ENCODE assay signal across 8 cellular contexts in genomic region chr4:104451573-104451972, GRCh38. TPM values are rescaled to one million over a fixed set of nuclear protein-coding genes. Genes with fewer than 3 reads are reported as not detected.
DNase-seq lines count a peak whose midpoint lies in the region; ATAC-seq and TF ChIP-seq lines count a peak whose summit lies in the region.

No MANE protein-coding gene starts in this region.

- H3K4me1 ChIP-seq in right lobe of liver (no peaks in the 10 kb centered on the region), tibial artery (no peaks in the 10 kb centered on the region), uterus (no peaks in the 10 kb centered on the region)

- WGBS in right lobe of liver (ENCODE audit: insufficient coverage, low coverage, low lambda C conversion rate, missing lambda C conversion rate) = 8% methylated on average over 1 of the region's 1 CpG

- DNase-seq in SK-MEL-5 (ENCODE audit: low read depth, low spot score) (peak; percentile 59), right lobe of liver (no peak), COR-L47 (lab: John Stamatoyannopoulos, UW) (no peak), SIG-M5 treated with dmso at 0.1 percent for 504 hours (lab: John Stamatoyannopoulos, UW; ENCODE audit: unreplicated experiment) (no peak), tibial artery (no peak), uterus (no peak)

- in situ Hi-C loops in SK-MEL-5 (cut with HindIII; ENCODE audit: low pct_unique_long_range_greater_than_20kb, low sequenced_read_pairs) = no loop called here

- H3K4me3 ChIP-seq in GM12875 (ENCODE audit: low read depth, low read length) = no peak overlapping the region
- H3K4me3 ChIP-seq in right lobe of liver = no peak overlapping the region
- H3K4me3 ChIP-seq in tibial artery = no peak overlapping the region
- no peak overlapping the region for H3K4me3 ChIP-seq in uterus

- intact Hi-C loops in right lobe of liver (cut with DNase I) = no loop called here
- intact Hi-C loops in tibial artery (cut with DNase I; ENCODE audit: low total_unique reads) = no loop called here
- intact Hi-C loops in uterus (cut with DNase I; ENCODE audit: low total_unique reads) = no loop called here

- H3K9me3 ChIP-seq in right lobe of liver (no peaks in the 10 kb centered on the region), tibial artery (no peaks in the 10 kb centered on the region), uterus (no peaks in the 10 kb centered on the region)

- H3K36me3 ChIP-seq in right lobe of liver (no peaks in the 10 kb centered on the region), tibial artery (no peaks in the 10 kb centered on the region), uterus (no peaks in the 10 kb centered on the region)

- no peak for TF ChIP-seq POLR2A in right lobe of liver (IDR thresholded peaks at IDR 0.05)
- no peak for TF ChIP-seq POLR2A in uterus (IDR thresholded peaks at IDR 0.05)

- ATAC-seq in HG02623 (IDR thresholded peaks at IDR 0.05; ENCODE audit: unreplicated experiment) (peak; percentile 81), right lobe of liver (peak; percentile 81 to 92 (median 86))

- no peak overlapping the region for H3K27ac ChIP-seq in right lobe of liver
- H3K27ac ChIP-seq in tibial artery = no peak overlapping the region
- H3K27ac ChIP-seq in uterus = no peak overlapping the region

- no peaks in the 10 kb centered on the region for H3K27me3 ChIP-seq in right lobe of liver
- no peaks in the 10 kb centered on the region for H3K27me3 ChIP-seq in tibial artery
- no peaks in the 10 kb centered on the region for H3K27me3 ChIP-seq in uterus

- TF ChIP-seq CTCF in GM12875 (IDR thresholded peaks at IDR 0.05; ENCODE audit: borderline replicate concordance, insufficient read depth, low read depth, low read length) = peak; percentile 25; the same call in 1 of the 2 replicates
- TF ChIP-seq CTCF in right lobe of liver (IDR thresholded peaks at IDR 0.05) = peak; percentile 53 to 59 (median 57)
- no peak for TF ChIP-seq CTCF in tibial artery (IDR thresholded peaks at IDR 0.05)
- no peak for TF ChIP-seq CTCF in uterus (IDR thresholded peaks at IDR 0.05)

RNA-seq across cellular contexts. Expression of gene CXXC4, which starts 43.1 kb away (rescaled TPM):
- total RNA-seq in SK-MEL-5 (2014; rRNA removed; shearing (Covaris generic)) = 1.7 and 1.8 TPM in 2 replicates
- 1.1 and 2.1 TPM in 2 replicates for polyA plus RNA-seq in SK-MEL-5 (2015; cell fraction: cytosol; rRNA removed)
- 2.5 and 2.8 TPM in 2 replicates for polyA plus RNA-seq in SK-MEL-5 (2015; cell fraction: nucleus; rRNA removed)
- total RNA-seq in right lobe of liver (1 to 10 TPM in 2 of 6 experiments, under 1 TPM in 4; 0.29 to 1.0 (median 0.89) TPM), uterus (1 to 10 TPM in 3 of 4 donors, under 1 TPM in 1; 0.51 to 3.8 (median 2.0) TPM)

Comparison
In these comparisons a context has a peak if more than half of its experiments do, and no peak if none do; other contexts are left out.
1. CTCF ChIP-seq: peak in GM12875 (single experiment) and right lobe of liver (4 of 4); none in tibial artery (0 of 2) and uterus (0 of 4).